In the genomic region with DNA sequence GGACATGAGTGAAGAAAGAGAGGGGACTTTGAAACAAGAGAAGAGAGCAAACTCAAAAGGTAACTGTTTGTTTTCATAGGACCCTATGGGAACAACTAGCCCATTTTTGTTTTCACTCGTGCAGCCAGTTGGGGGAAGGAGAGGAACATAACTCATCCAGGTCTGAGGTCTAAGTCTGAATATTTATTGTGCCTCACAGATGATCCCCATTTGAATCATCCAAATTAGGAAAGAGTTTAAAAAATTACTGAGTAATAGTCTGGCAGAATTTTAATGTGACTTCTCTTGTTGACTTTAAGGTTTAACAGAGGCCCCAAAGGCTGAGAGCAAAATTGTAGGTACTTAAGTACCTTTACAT, we compare ENCODE assay signal across 8 cellular contexts. TPM values are rescaled to one million over a fixed set of nuclear protein-coding genes. Genes with fewer than 3 reads are reported as not detected.
DNase-seq lines count a peak whose midpoint lies in the region; ATAC-seq and TF ChIP-seq lines count a peak whose summit lies in the region.

No MANE protein-coding gene starts in this region.

- TF ChIP-seq CTCF in right atrium auricular region (IDR thresholded peaks at IDR 0.05): no peak

- ATAC-seq in T-helper 17 cell (no peak), HG02970 (IDR thresholded peaks at IDR 0.05; ENCODE audit: low FRiP score, unreplicated experiment) (no peak)

- no peaks in the 10 kb centered on the region for H3K36me3 ChIP-seq in right atrium auricular region
- no peaks in the 10 kb centered on the region for H3K36me3 ChIP-seq in stomach smooth muscle (ENCODE audit: control insufficient read depth in 2 of 2, insufficient read depth in 2 of 2, low read length in 2 of 2)

- H3K27me3 ChIP-seq in right atrium auricular region (no peaks in the 10 kb centered on the region), stomach smooth muscle (ENCODE audit: control insufficient read depth in 1 of 2, insufficient read depth in 2 of 2, low read length in 2 of 2) (no peaks in the 10 kb centered on the region)

- H3K4me1 ChIP-seq in right atrium auricular region: peaks cover 0 to 17% of the 10 kb centered on the region in 2 donors
- H3K4me1 ChIP-seq in stomach smooth muscle (ENCODE audit: control insufficient read depth, insufficient read depth, low read length): peaks cover 11% of the 10 kb centered on the region

- H3K27ac ChIP-seq in right atrium auricular region (peak overlapping the region; percentile 64 to 67), stomach smooth muscle (ENCODE audit: low read length) (peak overlapping the region; percentile 98)

- H3K36me3 Mint-ChIP-seq in T-helper 17 cell (ENCODE audit: low read depth): no peaks in the 10 kb centered on the region

- peak overlapping the region; percentile 95 for H3K4me3 Mint-ChIP-seq in T-helper 17 cell

- in situ Hi-C loops in ACHN (cut with HindIII; ENCODE audit: low pct_ligation_motif_present, low pct_unique_long_range_greater_than_20kb, low sequenced_read_pairs): no loop called here

- peak overlapping the region; percentile 92 to 96 for H3K9ac ChIP-seq in stomach smooth muscle (ENCODE audit: low read length in 2 of 2)

- H3K4me3 ChIP-seq in right atrium auricular region: peak overlapping the region in 1 of 2 donors; percentile 40
- H3K4me3 ChIP-seq in stomach smooth muscle (ENCODE audit: low read length in 2 of 2): peak overlapping the region; percentile 73 to 83

- peaks cover 55% of the 10 kb centered on the region for H3K4me1 Mint-ChIP-seq in T-helper 17 cell

- H3K27me3 Mint-ChIP-seq in T-helper 17 cell: no peaks in the 10 kb centered on the region

- peak; percentile 26 for DNase-seq in activated CD4-positive, alpha-beta T cell treated with anti-CD3 and anti-CD28 coated beads for 48 hours
- no peak for DNase-seq in activated CD4-positive, alpha-beta T cell treated with anti-CD3 and anti-CD28 coated beads, Interleukin-2, amount 50 U/mL, for 4 hours
- DNase-seq in T-helper 17 cell (no peak), right atrium auricular region (ENCODE audit: low spot score) (no peak), NCI-H524 treated with DMSO at 0.1 percent for 48 hours (lab: John Stamatoyannopoulos, UW) (no peak), ACHN (no peak)

- peak overlapping the region; percentile 100 for H3K27ac Mint-ChIP-seq in T-helper 17 cell

- H3K9me3 ChIP-seq in T-helper 17 cell (ENCODE audit: control insufficient read depth, low read length, poor library complexity, severe bottlenecking): no peaks in the 10 kb centered on the region
- no peaks in the 10 kb centered on the region for H3K9me3 ChIP-seq in right atrium auricular region
- no peaks in the 10 kb centered on the region for H3K9me3 ChIP-seq in stomach smooth muscle (ENCODE audit: control insufficient read depth in 2 of 2, low read length in 2 of 2)

RNA-seq across cellular contexts. Expression of a gene that starts 10.4 kb away (rescaled TPM):
- total RNA-seq in T-helper 17 cell (10 to 100 TPM in 1 of 2 donors, 1 to 10 TPM in 1; 9.2 to 14.2 TPM), right atrium auricular region (10 to 100 TPM; 11.1 to 17.4 TPM)
